26 cellular contexts compared by ENCODE assay signal in genomic region chr13:92849381-92849780, GRCh38.
"Had no signal": no experiment of that assay in that cellular context is flagged by ENCODE, and none has a peak within 500 bp of the region (broad histone marks: within the 10 kb centered on the region; RNA-seq: fewer than 3 reads in every experiment).

No MANE protein-coding gene starts in this region.

- H3K4me3 Mint-ChIP-seq: mesothelial cell of epicardium; naive B cell; natural killer cell; stimulated activated naive B cell treated with anti-CD40 and anti-IgM and Interleukin-4, amounts not matched to agents 10 μg/mL and 1 μg/mL and 100 μg/mL, for 72 hours had no signal

- H3K27me3 Mint-ChIP-seq: naive B cell; stimulated activated naive B cell treated with anti-CD40 and anti-IgM and Interleukin-4, amounts not matched to agents 10 μg/mL and 1 μg/mL and 100 μg/mL, for 72 hours had no signal

- H3K4me1 Mint-ChIP-seq: mesothelial cell of epicardium; naive B cell; natural killer cell; stimulated activated naive B cell treated with anti-CD40 and anti-IgM and Interleukin-4, amounts not matched to agents 10 μg/mL and 1 μg/mL and 100 μg/mL, for 72 hours had no signal

- DNase-seq: heart right ventricle; islet precursor cell; left ventricle myocardium inferior; mesendoderm; naive B cell; natural killer cell; ovary; retina; right cardiac atrium; stimulated activated CD4-positive, alpha-beta T cell treated with anti-CD3 and anti-CD28 coated beads, Interleukin-12 subunit alpha, Interleukin-12 subunit beta, amount 100 ng/mL, for 4 hours; stimulated activated CD4-positive, alpha-beta T cell treated with anti-CD3 and anti-CD28 coated beads, Interleukin-15, amount 100 ng/mL, for 24 hours; stimulated activated CD4-positive, alpha-beta T cell treated with anti-CD3 and anti-CD28 coated beads, Interleukin-2, amount 100 ng/mL, for 24 hours; stimulated activated CD4-positive, alpha-beta T cell treated with anti-CD3 and anti-CD28 coated beads, Interleukin-4, amount 100 ng/mL, for 1 hour; stimulated activated naive B cell treated with anti-CD40 and anti-IgM and Interleukin-4, amounts not matched to agents 10 μg/mL and 1 μg/mL and 100 μg/mL, for 72 hours; stimulated activated naive CD8-positive, alpha-beta T cell treated with anti-CD3 and anti-CD28 coated beads, Interleukin-15, Interleukin-2, amounts not matched to agents 100 U/mL and 50 U/mL, for 24 hours; stomach; testis; thyroid gland; trophoblast cell; upper lobe of right lung had no signal

- H3K27ac Mint-ChIP-seq: mesothelial cell of epicardium; naive B cell; natural killer cell; progenitor cell of endocrine pancreas; stimulated activated naive B cell treated with anti-CD40 and anti-IgM and Interleukin-4, amounts not matched to agents 10 μg/mL and 1 μg/mL and 100 μg/mL, for 72 hours had no signal

- H3K4me3 ChIP-seq: heart right ventricle, hepatocyte, left ventricle myocardium inferior, lung, ovary, skin epidermis, stomach, testis, thyroid gland, upper lobe of right lung had no signal

- FAIRE-seq: urothelium cell line had no signal

- H3K36me3 Mint-ChIP-seq: mesothelial cell of epicardium; naive B cell; natural killer cell; stimulated activated naive B cell treated with anti-CD40 and anti-IgM and Interleukin-4, amounts not matched to agents 10 μg/mL and 1 μg/mL and 100 μg/mL, for 72 hours had no signal

- H3K9me3 Mint-ChIP-seq: mesothelial cell of epicardium had no signal
